1 cellular context compared by ENCODE assay signal in genomic region chr2:169798718-169799495, GRCh38.
TF ChIP-seq lines count a peak whose summit lies in the region.

Gene SSB (plus strand): TSS chr2:169798871. CDS start chr2:169800961, 2,090 bp downstream.

TF ChIP-seq in HEK293, 187 proteins besides CTCF, POLR2A, EP300 and RAD21 (continued from another document and continues in another):
- TF ChIP-seq ELK4 (IDR thresholded peaks at IDR 0.05; ENCODE audit: borderline replicate concordance, low read depth, low read length) (no peak), ZNF549 (tag by site-specific recombination; IDR thresholded peaks at IDR 0.05) (no peak), BCL11A (tag by site-specific recombination; IDR thresholded peaks at IDR 0.05; ENCODE audit: low read depth) (no peak), ZNF274 (IDR thresholded peaks at IDR 0.05; ENCODE audit: low read length) (no peak), ZNF274 (tag by site-specific recombination; IDR thresholded peaks at IDR 0.05; ENCODE audit: borderline replicate concordance) (no peak), ZNF146 (tag by site-specific recombination; IDR thresholded peaks at IDR 0.05) (no peak), PRDM10 (tag by site-specific recombination; IDR thresholded peaks at IDR 0.05) (peak; percentile 89), ZNF580 (tag by site-specific recombination; IDR thresholded peaks at IDR 0.05) (no peak), TRIM28 (IDR thresholded peaks at IDR 0.05; ENCODE audit: borderline replicate concordance, low read length) (no peak; the same call in 1 of the 2 replicates), HOXD13 (CRISPR knock-in tag; IDR thresholded peaks at IDR 0.05; ENCODE audit: borderline replicate concordance) (no peak), SP3 (tag by site-specific recombination; IDR thresholded peaks at IDR 0.05) (peak; percentile 35; the same call in 1 of the 2 replicates), GFI1B (tag by site-specific recombination; IDR thresholded peaks at IDR 0.05) (no peak), ZNF600 (tag by site-specific recombination; IDR thresholded peaks at IDR 0.05) (peak; percentile 53; the same call in 1 of the 2 replicates), PBX3 (CRISPR knock-in tag; IDR thresholded peaks at IDR 0.05) (peak; percentile 72; the same call in 1 of the 2 replicates), KLF1 (tag by site-specific recombination; IDR thresholded peaks at IDR 0.05) (no peak), ZNF19 (tag by site-specific recombination; IDR thresholded peaks at IDR 0.05; ENCODE audit: low read depth) (no peak), ZNF37A (tag by site-specific recombination; IDR thresholded peaks at IDR 0.05) (no peak), ZNF324 (tag by site-specific recombination; IDR thresholded peaks at IDR 0.05) (no peak), ZNF174 (tag by site-specific recombination; IDR thresholded peaks at IDR 0.05) (no peak), INSM2 (tag by site-specific recombination; IDR thresholded peaks at IDR 0.05) (no peak), ZNF513 (tag by site-specific recombination; IDR thresholded peaks at IDR 0.05) (no peak), SP2 (tag by site-specific recombination; IDR thresholded peaks at IDR 0.05) (peak; percentile 80), BCL6B (tag by site-specific recombination; IDR thresholded peaks at IDR 0.05) (no peak), MEIS1 (CRISPR knock-in tag; IDR thresholded peaks at IDR 0.05; ENCODE audit: borderline replicate concordance) (no peak), KLF16 (tag by site-specific recombination; IDR thresholded peaks at IDR 0.05) (peak; percentile 69), ZSCAN30 (tag by site-specific recombination; IDR thresholded peaks at IDR 0.05) (0 out of 2 replicates have a peak, but pooled peaks have one; percentile 50), ZNF18 (tag by site-specific recombination; IDR thresholded peaks at IDR 0.05) (no peak), KLF9 (tag by site-specific recombination; IDR thresholded peaks at IDR 0.05; ENCODE audit: low read depth) (0 out of 2 replicates have a peak, but pooled peaks have one; percentile 51), SALL2 (tag by site-specific recombination; IDR thresholded peaks at IDR 0.05; ENCODE audit: borderline replicate concordance) (no peak), FEZF1 (tag by site-specific recombination; IDR thresholded peaks at IDR 0.05) (no peak), ZNF792 (tag by site-specific recombination; IDR thresholded peaks at IDR 0.05) (no peak), ZBTB11 (tag by site-specific recombination; conservative IDR thresholded peaks at IDR 0.05; ENCODE audit: low read depth) (peak; percentile 81), ZNF558 (tag by site-specific recombination; IDR thresholded peaks at IDR 0.05) (no peak), ZNF561 (tag by site-specific recombination; IDR thresholded peaks at IDR 0.05; ENCODE audit: borderline replicate concordance) (peak; percentile 56; the same call in 1 of the 2 replicates), ZNF10 (tag by site-specific recombination; IDR thresholded peaks at IDR 0.05) (no peak), ZBTB26 (tag by site-specific recombination; optimal IDR thresholded peaks at IDR 0.05) (peak; percentile 65), GLIS2 (tag by site-specific recombination; IDR thresholded peaks at IDR 0.05) (no peak), ZNF394 (tag by site-specific recombination; IDR thresholded peaks at IDR 0.05; ENCODE audit: borderline replicate concordance) (no peak; the same call in 1 of the 2 replicates), ZNF521 (tag by site-specific recombination; IDR thresholded peaks at IDR 0.05) (no peak), ZNF621 (tag by site-specific recombination; IDR thresholded peaks at IDR 0.05) (no peak), ZNF366 (tag by site-specific recombination; conservative IDR thresholded peaks at IDR 0.05) (no peak), EGR2 (tag by site-specific recombination; IDR thresholded peaks at IDR 0.05; ENCODE audit: low read depth) (peak; percentile 21; the same call in 1 of the 2 replicates), ZNF423 (tag by site-specific recombination; IDR thresholded peaks at IDR 0.05) (no peak), ZNF660 (tag by site-specific recombination; IDR thresholded peaks at IDR 0.05) (peak; percentile 80), SP7 (tag by site-specific recombination; IDR thresholded peaks at IDR 0.05) (0 out of 2 replicates have a peak, but pooled peaks have one; percentile 28), TCF7L2 (IDR thresholded peaks at IDR 0.05; ENCODE audit: borderline replicate concordance, low read depth, low read length) (no peak), ZNF140 (tag by site-specific recombination; IDR thresholded peaks at IDR 0.05) (no peak), ZBTB7A (tag by site-specific recombination; IDR thresholded peaks at IDR 0.05; ENCODE audit: low read depth) (no peak), REPIN1 (tag by site-specific recombination; IDR thresholded peaks at IDR 0.05; ENCODE audit: low read depth) (no peak)
